ENCODE assay signal across 21 cellular contexts in the genomic region with DNA sequence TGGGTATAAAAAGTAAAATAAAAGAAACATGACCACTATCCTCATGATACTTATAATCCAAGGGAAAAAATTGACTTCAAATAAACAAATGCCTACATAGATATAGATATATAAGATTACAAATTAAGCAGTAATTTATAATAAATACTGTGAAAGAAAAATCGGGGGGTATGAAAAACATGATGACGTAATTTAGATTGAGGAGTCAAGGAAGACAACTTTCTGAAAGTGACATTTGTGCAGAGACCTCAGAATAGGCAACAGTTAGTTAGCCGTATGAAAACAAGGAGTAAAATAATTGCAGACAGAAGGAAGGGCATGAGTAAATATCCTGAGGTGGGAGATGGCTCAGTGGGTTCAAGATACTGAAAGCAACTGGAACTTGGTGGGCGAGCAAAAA. TPM values are rescaled to one million over a fixed set of nuclear protein-coding genes. Genes with fewer than 3 reads are reported as not detected.
DNase-seq lines count a peak whose midpoint lies in the region; ATAC-seq, FAIRE-seq and TF ChIP-seq lines count a peak whose summit lies in the region.
"Had no signal": no experiment of that assay in that cellular context is flagged by ENCODE, and none has a peak within 500 bp of the region (broad histone marks: within the 10 kb centered on the region; RNA-seq: fewer than 3 reads in every experiment).

No MANE protein-coding gene starts in this region.

- H3K36me3 ChIP-seq in HepG2 (replicated peaks in 1 of 2; ENCODE audit: control insufficient read depth in 1 of 2, insufficient read depth in 2 of 2, low read length in 2 of 2) (no peaks in the 10 kb centered on the region), right lobe of liver (no peaks in the 10 kb centered on the region), GM12878 (ENCODE audit: control insufficient read depth in 2 of 2, insufficient read depth in 2 of 2, low read length in 1 of 2) (no peaks in the 10 kb centered on the region)
- H3K36me3 ChIP-seq: BLaER1 treated with 17β-estradiol and CSF1 and Interleukin-3, amounts not matched to agents 10 nM and 100 nM had no signal

- no peak for TF ChIP-seq EP300 in HepG2 (IDR thresholded peaks at IDR 0.05; ENCODE audit: low read depth in 2 of 2, low read length in 2 of 2)
- TF ChIP-seq EP300 in HepG2 (CRISPR knock-in tag; IDR thresholded peaks at IDR 0.05; ENCODE audit: borderline replicate concordance) = no peak
- no peak for TF ChIP-seq EP300 in GM12878 (IDR thresholded peaks at IDR 0.05; ENCODE audit: borderline replicate concordance in 1 of 2, control insufficient read depth in 1 of 2, low read depth in 2 of 2, low read length in 2 of 2)

- TF ChIP-seq RAD21 in HepG2 (CRISPR knock-in tag; IDR thresholded peaks at IDR 0.05) (no peak), GM12878 (IDR thresholded peaks at IDR 0.05; ENCODE audit: insufficient read depth, low read depth, low read length) (no peak)

- H3K79me2 ChIP-seq in HepG2 (ENCODE audit: insufficient read depth, low read length) (no peaks in the 10 kb centered on the region), GM12878 (ENCODE audit: control insufficient read depth, insufficient read depth, low read length) (no peaks in the 10 kb centered on the region)

- no peak for DNase-seq in HepG2 (ENCODE audit: low spot score)
- no peak for DNase-seq in right lobe of liver
- DNase-seq in GM12878 (ENCODE audit: low read depth, low spot score) = no peak
- DNase-seq in activated CD4-positive, alpha-beta memory T cell treated with anti-CD3 and anti-CD28 coated beads for 36 hours = no peak
- no peak for DNase-seq in activated naive CD4-positive, alpha-beta T cell treated with anti-CD3 and anti-CD28 coated beads, Interleukin-2, amount 50 U/mL, for 72 hours (ENCODE audit: low spot score in 2 of 2)
- DNase-seq: AML-193; Caco-2; Calu3; CD4-positive, alpha-beta T cell; CD8-positive, alpha-beta T cell; DMS79 treated with DMSO at 0.1 percent for 48 hours; GF-D8 had no signal

- TF ChIP-seq CTCF in HepG2 (CRISPR knock-in tag; IDR thresholded peaks at IDR 0.05) = no peak
- TF ChIP-seq CTCF in right lobe of liver (IDR thresholded peaks at IDR 0.05) = no peak
- TF ChIP-seq CTCF in GM12878 (IDR thresholded peaks at IDR 0.05 in 2 of 3, conservative IDR thresholded peaks at IDR 0.05 in 1 of 3; ENCODE audit: control insufficient read depth in 2 of 3, extremely low read depth in 1 of 3, insufficient read depth in 1 of 3, low read depth in 3 of 3, low read length in 3 of 3) = no peak

- H3K27ac ChIP-seq in HepG2 (ENCODE audit: extremely low read length, insufficient read depth, low read length) (no peak overlapping the region), right lobe of liver (no peak overlapping the region), GM12878 (ENCODE audit: control insufficient read depth, insufficient read depth) (no peak overlapping the region)
- H3K27ac ChIP-seq: 22Rv1; A549; BLaER1 treated with 17β-estradiol and CSF1 and Interleukin-3, amounts not matched to agents 10 nM and 100 nM; C4-2B had no signal

- no peak for TF ChIP-seq POLR2A in HepG2 (IDR thresholded peaks at IDR 0.05; ENCODE audit: insufficient read depth in 1 of 2, low read depth in 2 of 2, low read length in 2 of 2)
- no peak for TF ChIP-seq POLR2A in right lobe of liver (IDR thresholded peaks at IDR 0.05)
- TF ChIP-seq POLR2A in GM12878 (IDR thresholded peaks at IDR 0.05; ENCODE audit: low read depth, low read length) = no peak

- H4K20me1 ChIP-seq in HepG2 (ENCODE audit: insufficient read depth, low read length) (no peaks in the 10 kb centered on the region), GM12878 (ENCODE audit: control insufficient read depth, insufficient read depth) (no peaks in the 10 kb centered on the region)
- H4K20me1 ChIP-seq: BLaER1 treated with 17β-estradiol and CSF1 and Interleukin-3, amounts not matched to agents 10 nM and 100 nM had no signal

- no peaks in the 10 kb centered on the region for H3K36me3 Mint-ChIP-seq in activated CD4-positive, alpha-beta memory T cell treated with anti-CD3 and anti-CD28 coated beads for 36 hours
- no peaks in the 10 kb centered on the region for H3K36me3 Mint-ChIP-seq in activated naive CD4-positive, alpha-beta T cell treated with anti-CD3 and anti-CD28 coated beads, Interleukin-2, amount 50 U/mL, for 72 hours
- H3K36me3 Mint-ChIP-seq: CD8-positive, alpha-beta T cell had no signal

- intact Hi-C loops in HepG2 (cut with micrococcal nuclease; ENCODE audit: unreplicated experiment) = no loop called here
- intact Hi-C loops in right lobe of liver (cut with DNase I) = no loop called here
- intact Hi-C loops in GM12878 (cut with micrococcal nuclease; ENCODE audit: unreplicated experiment) = no loop called here
- intact Hi-C loops in activated CD4-positive, alpha-beta memory T cell treated with anti-CD3 and anti-CD28 coated beads for 36 hours (cut with micrococcal nuclease) = no loop called here

- CTCF ChIA-PET in HepG2 (lab: Yijun Ruan, JAX; ENCODE audit: low intra/inter-chr PET ratio, low total read pairs) = no interaction called here
- CTCF ChIA-PET in GM12878 (lab: Yijun Ruan, JAX) = no interaction called here
- CTCF ChIA-PET in activated CD4-positive, alpha-beta memory T cell treated with anti-CD3 and anti-CD28 coated beads for 36 hours (lab: Charles Lee) = no interaction called here

- no peak overlapping the region for H3K27ac Mint-ChIP-seq in activated CD4-positive, alpha-beta memory T cell treated with anti-CD3 and anti-CD28 coated beads for 36 hours
- H3K27ac Mint-ChIP-seq in activated naive CD4-positive, alpha-beta T cell treated with anti-CD3 and anti-CD28 coated beads, Interleukin-2, amount 50 U/mL, for 72 hours = no peak overlapping the region
- H3K27ac Mint-ChIP-seq: B cell; CD4-positive, alpha-beta T cell; CD8-positive, alpha-beta T cell had no signal

- no TSS peak for BruUV-seq in HepG2 (replicated peaks; lab: Mats Ljungman, UMichigan)
- no TSS peak for BruUV-seq in GM12878 (replicated peaks; lab: Mats Ljungman, UMichigan)

- H3K4me3 ChIP-seq in HepG2 (replicated peaks in 1 of 3; ENCODE audit: insufficient read depth in 1 of 3, low read depth in 2 of 3, low read length in 3 of 3) (no peak overlapping the region), right lobe of liver (no peak overlapping the region), GM12878 (no peak overlapping the region)
- H3K4me3 ChIP-seq: A549; BLaER1 treated with 17β-estradiol and CSF1 and Interleukin-3, amounts not matched to agents 10 nM and 100 nM had no signal

- RAD21 ChIA-PET in GM12878 (lab: Charles Lee; ENCODE audit: unreplicated experiment) = no interaction called here

- H2AFZ ChIP-seq in HepG2 (ENCODE audit: low read length) (no peak overlapping the region), GM12878 (ENCODE audit: control insufficient read depth, low read depth, low read length) (no peak overlapping the region)

- H3K27me3 ChIP-seq in HepG2 (ENCODE audit: control insufficient read depth in 1 of 2, insufficient read depth in 2 of 2, low read length in 2 of 2) = no peaks in the 10 kb centered on the region
- no peaks in the 10 kb centered on the region for H3K27me3 ChIP-seq in right lobe of liver
- H3K27me3 ChIP-seq in GM12878 (replicated peaks in 1 of 2; ENCODE audit: control insufficient read depth in 2 of 2, insufficient read depth in 2 of 2, low read length in 1 of 2) = no peaks in the 10 kb centered on the region
- H3K27me3 ChIP-seq: BLaER1 treated with 17β-estradiol and CSF1 and Interleukin-3, amounts not matched to agents 10 nM and 100 nM had no signal

- FAIRE-seq in HepG2 (lab: Jason Lieb, UNC) (no peak), GM12878 (lab: Jason Lieb, UNC) (no peak)
- FAIRE-seq: A549, D721Med, G401.6, GM12892, GM18507 had no signal

- no peaks in the 10 kb centered on the region for H3K9me3 ChIP-seq in HepG2 (ENCODE audit: low read length)
- H3K9me3 ChIP-seq in right lobe of liver = no peaks in the 10 kb centered on the region
- no peaks in the 10 kb centered on the region for H3K9me3 ChIP-seq in GM12878 (replicated peaks; ENCODE audit: control insufficient read depth, insufficient read depth, low read length)
- H3K9me3 ChIP-seq: A549, Caco-2 had no signal

- H3K4me1 ChIP-seq in HepG2 (ENCODE audit: insufficient read depth, low read length) (peaks cover 26% of the 10 kb centered on the region), right lobe of liver (no peaks in the 10 kb centered on the region), GM12878 (ENCODE audit: control insufficient read depth, insufficient read depth, low read length) (no peaks in the 10 kb centered on the region)
- H3K4me1 ChIP-seq: BLaER1 treated with 17β-estradiol and CSF1 and Interleukin-3, amounts not matched to agents 10 nM and 100 nM; Caco-2 had no signal

- in situ Hi-C loops in HepG2 (cut with HindIII; ENCODE audit: extremely low pct_ligation_motif_present, low pct_unique_long_range_greater_than_20kb) (no loop called here), GM12878 (cut with MboI) (no loop called here)

- POLR2A ChIA-PET in HepG2 (lab: Yijun Ruan, JAX) = no interaction called here
- POLR2A ChIA-PET in GM12878 (lab: Charles Lee) = no interaction called here
- POLR2A ChIA-PET in activated CD4-positive, alpha-beta memory T cell treated with anti-CD3 and anti-CD28 coated beads for 36 hours (lab: Charles Lee) = no interaction called here

- H3K9ac ChIP-seq in HepG2 (ENCODE audit: insufficient read depth, low read depth, low read length) = no peak overlapping the region
- no peak overlapping the region for H3K9ac ChIP-seq in GM12878 (ENCODE audit: control insufficient read depth, insufficient read depth, low read length)
- H3K9ac ChIP-seq: BLaER1 treated with 17β-estradiol and CSF1 and Interleukin-3, amounts not matched to agents 10 nM and 100 nM had no signal

- WGBS in HepG2 (ENCODE audit: low lambda C conversion rate) = 33% methylated on average over 4 of the region's 4 CpGs
- WGBS in right lobe of liver (ENCODE audit: insufficient coverage, low coverage, low lambda C conversion rate, missing lambda C conversion rate) = 64% methylated on average over 4 of the region's 4 CpGs
- WGBS in GM12878 (ENCODE audit: insufficient coverage, insufficient replicate concordance, low lambda C conversion rate, missing lambda C conversion rate) = 24% methylated on average over 4 of the region's 4 CpGs

- H3K4me3 Mint-ChIP-seq in activated CD4-positive, alpha-beta memory T cell treated with anti-CD3 and anti-CD28 coated beads for 36 hours = no peak overlapping the region
- H3K4me3 Mint-ChIP-seq: B cell; CD4-positive, alpha-beta T cell; CD8-positive, alpha-beta T cell had no signal

- no peak overlapping the region for H3K4me2 ChIP-seq in HepG2 (ENCODE audit: low read depth, low read length)
- H3K4me2 ChIP-seq in GM12878 (ENCODE audit: control insufficient read depth, insufficient read depth) = no peak overlapping the region
- H3K4me2 ChIP-seq: A549; BLaER1 treated with 17β-estradiol and CSF1 and Interleukin-3, amounts not matched to agents 10 nM and 100 nM had no signal

- H3K9me3 Mint-ChIP-seq in activated CD4-positive, alpha-beta memory T cell treated with anti-CD3 and anti-CD28 coated beads for 36 hours = no peaks in the 10 kb centered on the region
- H3K9me3 Mint-ChIP-seq in activated naive CD4-positive, alpha-beta T cell treated with anti-CD3 and anti-CD28 coated beads, Interleukin-2, amount 50 U/mL, for 72 hours = no peaks in the 10 kb centered on the region
- H3K9me3 Mint-ChIP-seq: CD4-positive, alpha-beta T cell; CD8-positive, alpha-beta T cell had no signal

- no peaks in the 10 kb centered on the region for H3K27me3 Mint-ChIP-seq in activated CD4-positive, alpha-beta memory T cell treated with anti-CD3 and anti-CD28 coated beads for 36 hours
- H3K27me3 Mint-ChIP-seq: B cell; CD4-positive, alpha-beta T cell had no signal

- ATAC-seq in HepG2 = no peak
- no peak for ATAC-seq in right lobe of liver
- ATAC-seq in GM12878 = no peak
- ATAC-seq in activated naive CD4-positive, alpha-beta T cell treated with anti-CD3 and anti-CD28 coated beads, Interleukin-2, amount 50 U/mL, for 72 hours = no peak
- ATAC-seq: A549; CD8-positive, alpha-beta T cell had no signal

- H3K4me1 Mint-ChIP-seq in activated CD4-positive, alpha-beta memory T cell treated with anti-CD3 and anti-CD28 coated beads for 36 hours (ENCODE audit: low read depth) = no peaks in the 10 kb centered on the region
- H3K4me1 Mint-ChIP-seq: B cell had no signal

- SMC1A ChIA-PET in GM12878 (lab: Charles Lee; ENCODE audit: uncharacterized antibody, unreplicated experiment) = no interaction called here

RNA-seq across cellular contexts. Expression of a gene that starts 28.2 kb away (rescaled TPM):
- total RNA-seq in HepG2 (2016; rRNA removed; fragmentation: Illumina TruSeq; extraction: Trizol) (16.4 and 24.2 TPM in 2 replicates), right lobe of liver (1 to 10 TPM; 2.0 to 3.1 (median 2.5) TPM), GM12878 (2014; rRNA removed) (4.0 and 4.5 TPM in 2 replicates), GM12878 (2014; rRNA removed; fragmentation: Illumina TruSeq; extraction: Trizol) (4.7 and 4.9 TPM in 2 replicates), GM12878 (2021) (3.2 and 3.6 TPM in 2 replicates)
- 11.4 and 11.7 TPM in 2 replicates for total RNA-seq in HepG2 (2016; cell fraction: cytosol; rRNA removed; fragmentation: Illumina TruSeq; extraction: Trizol; ENCODE audit: low read depth)
- total RNA-seq in HepG2 (2016; cell fraction: insoluble cytoplasmic fraction; rRNA removed; fragmentation: Illumina TruSeq; extraction: Trizol) = 16.0 and 22.3 TPM in 2 replicates
- total RNA-seq in HepG2 (2016; cell fraction: membrane; rRNA removed; fragmentation: Illumina TruSeq; extraction: Trizol) = 13.3 and 13.6 TPM in 2 replicates
- total RNA-seq in HepG2 (2016; cell fraction: nucleus; rRNA removed; fragmentation: Illumina TruSeq; extraction: Trizol) = 11.2 and 11.3 TPM in 2 replicates
- polyA plus RNA-seq in HepG2 (2011; rRNA removed) (4.3 and 5.5 TPM in 2 replicates), GM12878 (2011; rRNA removed) (6.0 and 10.0 TPM in 2 replicates), GM12878 (2014; fragmentation: Illumina TruSeq; extraction: Trizol) (4.9 and 8.0 TPM in 2 replicates), GM12878 (2014; fragmentation: Nextera tagmentation; extraction: Ambion mirVana) (1 to 10 TPM in 1 of 2 experiments, under 1 TPM in 1; 0.80 to 1.3 TPM), GM12878 (2014; rRNA removed) (2.3 and 3.0 TPM in 2 replicates), GM12878 (2016; fragmentation: Nextera tagmentation; extraction: Ambion mirVana) (1 to 10 TPM; 2.8 to 3.0 TPM)
- polyA plus RNA-seq in HepG2 (2011; cell fraction: cytosol; rRNA removed) = 1.2 and 2.8 TPM in 2 replicates
- 1.2 and 1.7 TPM in 2 replicates for polyA plus RNA-seq in HepG2 (2011; cell fraction: nucleus; rRNA removed)
- 5.7 and 7.3 TPM in 2 replicates for polyA plus RNA-seq in HepG2 (2012)
- polyA plus RNA-seq in HepG2 (2016; cell fraction: cytosol; fragmentation: Illumina TruSeq; extraction: Trizol; ENCODE audit: low read depth) = 1.5 and 1.9 TPM in 2 replicates
- polyA plus RNA-seq in HepG2 (2016; cell fraction: insoluble cytoplasmic fraction; fragmentation: Illumina TruSeq; extraction: Trizol; ENCODE audit: low read depth) = 21.0 and 23.0 TPM in 2 replicates
- polyA plus RNA-seq in HepG2 (2016; cell fraction: membrane; fragmentation: Illumina TruSeq; extraction: Trizol; ENCODE audit: low read depth) = 6.9 and 8.1 TPM in 2 replicates
- 10.4 and 11.4 TPM in 2 replicates for polyA plus RNA-seq in HepG2 (2016; cell fraction: nucleus; fragmentation: Illumina TruSeq; extraction: Trizol; ENCODE audit: insufficient read depth, low read depth)
- 2.0 and 3.9 TPM in 2 replicates for polyA minus RNA-seq in HepG2 (2011; rRNA and poly(A)+ RNA removed; ENCODE audit: low replicate concordance)
- 3.8 and 3.9 TPM in 2 replicates for polyA minus RNA-seq in HepG2 (2011; cell fraction: cytosol; rRNA and poly(A)+ RNA removed)
- 6.2 and 9.2 TPM in 2 replicates for polyA minus RNA-seq in HepG2 (2011; cell fraction: nucleus; rRNA and poly(A)+ RNA removed)
- total RNA-seq in GM12878 (2013; cell fraction: nucleolus; rRNA removed) = 4.0 and 4.5 TPM in 2 replicates
- 0.38 TPM for polyA plus RNA-seq in GM12878 (2011; ENCODE audit: low read depth)
- polyA plus RNA-seq in GM12878 (2011; cell fraction: cytosol; rRNA removed) = 1.4 and 2.0 TPM in 2 replicates
- 2.3 and 2.7 TPM in 2 replicates for polyA plus RNA-seq in GM12878 (2011; cell fraction: nucleus; rRNA removed)
- 0.66 and 1.7 TPM in 2 replicates for polyA plus RNA-seq in GM12878 (2012)
- 2.4 and 3.7 TPM in 2 replicates for polyA minus RNA-seq in GM12878 (2011; rRNA and poly(A)+ RNA removed)
- 1.9 and 3.0 TPM in 2 replicates for polyA minus RNA-seq in GM12878 (2011; cell fraction: cytosol; rRNA and poly(A)+ RNA removed)
- 1.8 and 3.4 TPM in 2 replicates for polyA minus RNA-seq in GM12878 (2011; cell fraction: nucleus; rRNA and poly(A)+ RNA removed)
- 1 to 10 TPM; 1.7 to 2.2 TPM for total RNA-seq in activated CD4-positive, alpha-beta memory T cell treated with anti-CD3 and anti-CD28 coated beads for 36 hours
- total RNA-seq in activated naive CD4-positive, alpha-beta T cell treated with anti-CD3 and anti-CD28 coated beads, Interleukin-2, amount 50 U/mL, for 72 hours = 1 to 10 TPM; 2.0 to 2.2 TPM
